ENCODE assay signal across 2 cellular contexts in genomic region chr7:93706162-93706561, GRCh38.
DNase-seq lines count a peak whose midpoint lies in the region; ATAC-seq, FAIRE-seq and TF ChIP-seq lines count a peak whose summit lies in the region.
"Not testable (repeated sequence)": the region's sequence is repeated elsewhere in the genome, so short reads cannot be mapped to it uniquely, and the experiment has no call there.

No MANE protein-coding gene starts in this region.

- H3K4me2 ChIP-seq in K562 (ENCODE audit: insufficient read depth, low read length) = not testable (repeated sequence)

- not testable (repeated sequence) for FAIRE-seq in K562 (lab: Jason Lieb, UNC)

- not testable (repeated sequence) for H2AFZ ChIP-seq in K562 (ENCODE audit: low read depth, low read length)

- not testable (repeated sequence) for TF ChIP-seq CTCF in HEK293 (tag by site-specific recombination; IDR thresholded peaks at IDR 0.05); K562 (IDR thresholded peaks at IDR 0.05 in 2 of 3, conservative IDR thresholded peaks at IDR 0.05 in 1 of 3; ENCODE audit: insufficient read depth in 2 of 3, low read depth in 1 of 3, low read length in 3 of 3)

- TF ChIP-seq EP300 in K562 (IDR thresholded peaks at IDR 0.05; ENCODE audit: low read length) = not testable (repeated sequence)

- H3K79me2 ChIP-seq in K562 (ENCODE audit: control insufficient read depth, insufficient read depth, low read length) = not testable (repeated sequence)

- in situ Hi-C loops in K562 (cut with MboI) = loop anchor here (10.0 kb wide), 1 partner anchor 689 kb away; the partner anchor contains the start of gene COL1A2

- ATAC-seq in K562 = not testable (repeated sequence)

- H3K4me3 ChIP-seq in HEK293 (ENCODE audit: low read depth, low read length); K562: not testable (repeated sequence)

- POLR2A ChIA-PET in HEK293 (lab: Yijun Ruan, JAX); K562 (lab: Yijun Ruan, JAX): not testable (repeated sequence)

- not testable (repeated sequence) for H3K9me3 ChIP-seq in HEK293 (ENCODE audit: control insufficient read depth, insufficient read depth, low read depth, low read length); K562 (replicated peaks; ENCODE audit: control insufficient read depth, insufficient read depth, low read depth, low read length)

- not testable (repeated sequence) for H4K20me1 ChIP-seq in K562 (replicated peaks; ENCODE audit: control insufficient read depth, insufficient read depth, low read length)

- H3K9ac ChIP-seq in K562 (ENCODE audit: insufficient read depth in 1 of 2, low read depth in 2 of 2, low read length in 2 of 2) = not testable (repeated sequence)

- TF ChIP-seq RAD21 in K562 (CRISPR knock-in tag; conservative IDR thresholded peaks at IDR 0.05 in 1 of 2, IDR thresholded peaks at IDR 0.05 in 1 of 2) = not testable (repeated sequence)

- not testable (repeated sequence) for H3K36me3 ChIP-seq in HEK293 (ENCODE audit: control insufficient read depth in 2 of 2, insufficient read depth in 1 of 2, low read length in 2 of 2); K562 (ENCODE audit: control insufficient read depth, insufficient read depth, low read length)

- CTCF ChIA-PET in HEK293 (lab: Yijun Ruan, JAX); K562 (lab: Yijun Ruan, JAX; ENCODE audit: low intra/inter-chr PET ratio): not testable (repeated sequence)

- 46% methylated on average over 3 of the region's 4 CpGs for WGBS in K562 (ENCODE audit: insufficient coverage, low coverage, missing lambda C conversion rate)

- H3K9me1 ChIP-seq in K562 (ENCODE audit: control insufficient read depth, insufficient read depth, low read length) = not testable (repeated sequence)

- BruUV-seq in K562 (replicated peaks; lab: Mats Ljungman, UMichigan) = not testable (repeated sequence)

- H3K27ac ChIP-seq in HEK293 (ENCODE audit: extremely low read depth, low read depth, low read length); K562 (ENCODE audit: extremely low read depth, low read depth, low read length): not testable (repeated sequence)

- DNase-seq in K562 (ENCODE audit: extremely low read depth in 1 of 4, low spot score in 3 of 4) = not testable (repeated sequence)

- H3K4me1 ChIP-seq in HEK293 (ENCODE audit: control insufficient read depth, insufficient read depth, low read length); K562 (replicated peaks in 1 of 2; ENCODE audit: control insufficient read depth in 2 of 2, insufficient read depth in 2 of 2, low read length in 2 of 2): not testable (repeated sequence)

- H3K27me3 ChIP-seq in K562 (ENCODE audit: control insufficient read depth in 2 of 2, insufficient read depth in 2 of 2, low read length in 2 of 2) = not testable (repeated sequence)

- TF ChIP-seq POLR2A in K562 (conservative IDR thresholded peaks at IDR 0.05) = not testable (repeated sequence)

- intact Hi-C loops in K562 (cut with micrococcal nuclease) = not testable (repeated sequence)

TF ChIP-seq in HEK293, 187 proteins besides CTCF, POLR2A, EP300 and RAD21:
- TF ChIP-seq ZNF146 (tag by site-specific recombination; IDR thresholded peaks at IDR 0.05) = peak; percentile 79

TF ChIP-seq in K562, 482 proteins besides CTCF, POLR2A, EP300 and RAD21:
- TF ChIP-seq ZNF146 (CRISPR knock-in tag; IDR thresholded peaks at IDR 0.05; ENCODE audit: unreplicated experiment) = peak; percentile 68
TF ChIP-seq in K562: peak in this region for 1; not testable (repeated sequence) for 481.
